2 cellular contexts compared by ENCODE assay signal in the genomic region with DNA sequence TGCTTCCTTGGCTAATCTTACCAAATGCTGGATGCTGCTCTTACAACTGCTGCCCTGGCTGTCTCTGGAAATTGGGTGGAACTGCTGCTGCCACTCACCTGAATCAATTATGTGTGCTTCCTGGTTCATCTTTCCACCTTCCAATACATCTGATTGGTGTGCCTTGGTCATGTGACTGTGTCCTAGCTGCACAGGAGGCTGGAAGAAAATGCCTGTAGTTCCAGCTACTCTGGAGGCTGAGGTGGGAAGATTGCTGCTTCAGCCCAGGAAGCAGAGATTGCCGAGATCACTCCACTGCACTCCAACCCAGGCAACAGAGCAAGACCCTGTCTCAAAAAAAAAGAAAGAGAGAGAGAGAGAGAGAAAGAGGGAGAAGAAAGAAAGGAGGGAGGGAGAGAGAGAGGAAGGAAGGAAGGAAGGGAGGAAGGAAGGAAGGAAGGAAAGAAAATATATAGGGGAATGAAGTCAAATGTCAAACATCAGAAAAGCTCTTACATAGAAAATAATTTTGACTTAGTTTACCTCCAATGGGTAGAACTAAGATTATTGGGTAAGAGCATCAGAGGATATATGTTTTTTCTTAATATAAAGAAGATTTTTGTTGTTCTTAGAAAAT.
TF ChIP-seq lines count a peak whose summit lies in the region.

No MANE protein-coding gene starts in this region.

TF ChIP-seq in SK-N-SH, 30 proteins besides CTCF, POLR2A, EP300 and RAD21 (continued from another document):
- TF ChIP-seq USF1 (IDR thresholded peaks at IDR 0.05; ENCODE audit: borderline replicate concordance, low read depth) (peak; percentile 52; the same call in 1 of the 2 replicates), RFX5 (IDR thresholded peaks at IDR 0.05; ENCODE audit: low read length) (no peak)

TF ChIP-seq in SK-N-SH treated with all-trans-retinoic acid at 6 μM for 48 hours, 23 proteins besides CTCF, POLR2A, EP300 and RAD21 (continued from another document):
- TF ChIP-seq TSHZ2 (CRISPR knock-in tag; IDR thresholded peaks at IDR 0.05) (no peak), CSRNP3 (CRISPR knock-in tag; IDR thresholded peaks at IDR 0.05) (no peak), ZNF565 (CRISPR knock-in tag; conservative IDR thresholded peaks at IDR 0.05; ENCODE audit: low read depth) (no peak), PPARA (CRISPR knock-in tag; IDR thresholded peaks at IDR 0.05; ENCODE audit: borderline replicate concordance) (no peak), SNAI2 (CRISPR knock-in tag; IDR thresholded peaks at IDR 0.05) (no peak), BACH2 (CRISPR knock-in tag; IDR thresholded peaks at IDR 0.05; ENCODE audit: borderline replicate concordance) (no peak), TOX (CRISPR knock-in tag; IDR thresholded peaks at IDR 0.05; ENCODE audit: borderline replicate concordance) (no peak), TCF4 (CRISPR knock-in tag; IDR thresholded peaks at IDR 0.05; ENCODE audit: borderline replicate concordance) (no peak), ZNF70 (CRISPR knock-in tag; IDR thresholded peaks at IDR 0.05) (no peak), GLIS3 (CRISPR knock-in tag; IDR thresholded peaks at IDR 0.05) (no peak), RARB (CRISPR knock-in tag; IDR thresholded peaks at IDR 0.05) (no peak), PATZ1 (CRISPR knock-in tag; IDR thresholded peaks at IDR 0.05; ENCODE audit: borderline replicate concordance) (no peak), ESRRG (CRISPR knock-in tag; IDR thresholded peaks at IDR 0.05) (no peak), CSDC2 (CRISPR knock-in tag; IDR thresholded peaks at IDR 0.05) (no peak), CREB5 (CRISPR knock-in tag; IDR thresholded peaks at IDR 0.05; ENCODE audit: low read depth) (no peak), ZC3H10 (CRISPR knock-in tag; IDR thresholded peaks at IDR 0.05) (no peak)
- TF ChIP-seq, protein P1, sequence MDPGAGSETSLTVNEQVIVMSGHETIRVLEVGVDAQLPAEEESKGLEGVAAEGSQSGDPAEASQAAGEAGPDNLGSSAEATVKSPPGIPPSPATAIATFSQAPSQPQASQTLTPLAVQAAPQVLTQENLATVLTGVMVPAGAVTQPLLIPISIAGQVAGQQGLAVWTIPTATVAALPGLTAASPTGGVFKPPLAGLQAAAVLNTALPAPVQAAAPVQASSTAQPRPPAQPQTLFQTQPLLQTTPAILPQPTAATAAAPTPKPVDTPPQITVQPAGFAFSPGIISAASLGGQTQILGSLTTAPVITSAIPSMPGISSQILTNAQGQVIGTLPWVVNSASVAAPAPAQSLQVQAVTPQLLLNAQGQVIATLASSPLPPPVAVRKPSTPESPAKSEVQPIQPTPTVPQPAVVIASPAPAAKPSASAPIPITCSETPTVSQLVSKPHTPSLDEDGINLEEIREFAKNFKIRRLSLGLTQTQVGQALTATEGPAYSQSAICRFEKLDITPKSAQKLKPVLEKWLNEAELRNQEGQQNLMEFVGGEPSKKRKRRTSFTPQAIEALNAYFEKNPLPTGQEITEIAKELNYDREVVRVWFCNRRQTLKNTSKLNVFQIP (CRISPR knock-in tag; IDR thresholded peaks at IDR 0.05; ENCODE audit: borderline replicate concordance, low read depth) = no peak
